ENCODE assay signal across 24 cellular contexts in genomic region chr4:36758312-36758690, GRCh38.
A peak's percentile ranks its signal among the peaks of the same experiment; 100 is the strongest.
DNase-seq lines count a peak whose midpoint lies in the region; ATAC-seq and TF ChIP-seq lines count a peak whose summit lies in the region.
"Had no signal": no experiment of that assay in that cellular context is flagged by ENCODE, and none has a peak within 500 bp of the region (broad histone marks: within the 10 kb centered on the region; RNA-seq: fewer than 3 reads in every experiment).

No MANE protein-coding gene starts in this region.

- peak overlapping the region; percentile 56 for H3K27ac ChIP-seq in HUES48 (ENCODE audit: low read depth, low read length)
- no peak overlapping the region for H3K27ac ChIP-seq in foreskin keratinocyte
- H3K27ac ChIP-seq: BLaER1 treated with 17β-estradiol and CSF1 and Interleukin-3, amounts not matched to agents 10 nM and 100 nM; RWPE1 had no signal

- DNase-seq in WTC11 (ENCODE audit: low spot score), result no peak
- peak; percentile 30 to 73 for DNase-seq in foreskin keratinocyte
- no peak for DNase-seq in stimulated activated CD4-positive, alpha-beta T cell treated with anti-CD3 and anti-CD28 coated beads, Interleukin-2, amount 100 ng/mL, for 24 hours
- no peak for DNase-seq in NCI-H526 treated with DMSO at 0.1 percent for 48 hours (lab: John Stamatoyannopoulos, UW)
- DNase-seq in GM03348 (ENCODE audit: low spot score), result no peak
- DNase-seq in activated naive CD4-positive, alpha-beta T cell treated with anti-CD3 and anti-CD28 coated beads, Interleukin-2, amount 50 U/mL, for 72 hours (ENCODE audit: low spot score in 2 of 2), result no peak
- DNase-seq: CD8-positive, alpha-beta T cell; DMS53; EL; GOT3; IMR-90; Kasumi-1; MG63; NCI-H1048; NCI-H1436 treated with DMSO at 0.1 percent for 48 hours; NCI-H2081; NCI-H446 treated with DMSO at 0.1 percent for 48 hours; NCI-H748 treated with DMSO at 0.1 percent for 48 hours; PC-3; SIG-M5 had no signal

- CTCF ChIA-PET in WTC11 (lab: Charles Lee), result no interaction called here

- no peak overlapping the region for H3K4me3 Mint-ChIP-seq in WTC11
- H3K4me3 Mint-ChIP-seq: CD8-positive, alpha-beta T cell had no signal

- H3K4me1 Mint-ChIP-seq in WTC11, result peaks cover 59% of the 10 kb centered on the region

- peaks cover 5% of the 10 kb centered on the region; the same call in 1 of the 2 replicates for H3K9me3 Mint-ChIP-seq in WTC11
- peaks cover 0 to 10% of the 10 kb centered on the region in 2 donors for H3K9me3 Mint-ChIP-seq in activated naive CD4-positive, alpha-beta T cell treated with anti-CD3 and anti-CD28 coated beads, Interleukin-2, amount 50 U/mL, for 72 hours

- TF ChIP-seq CTCF in WTC11 (IDR thresholded peaks at IDR 0.05) (no peak), foreskin keratinocyte (conservative IDR thresholded peaks at IDR 0.05) (no peak)

- peak overlapping the region; percentile 82; the same call in 1 of the 2 replicates for H3K27ac Mint-ChIP-seq in WTC11
- H3K27ac Mint-ChIP-seq in activated naive CD4-positive, alpha-beta T cell treated with anti-CD3 and anti-CD28 coated beads, Interleukin-2, amount 50 U/mL, for 72 hours, result no peak overlapping the region
- H3K27ac Mint-ChIP-seq: CD8-positive, alpha-beta T cell had no signal

- no peaks in the 10 kb centered on the region for H3K9me3 ChIP-seq in HUES48 (ENCODE audit: control insufficient read depth, insufficient read depth, low read length)
- H3K9me3 ChIP-seq: MG63 had no signal

- POLR2A ChIA-PET in WTC11 (lab: Charles Lee), result no interaction called here

- peaks cover 58% of the 10 kb centered on the region for H3K27me3 Mint-ChIP-seq in WTC11 (ENCODE audit: low read depth)

- H3K36me3 Mint-ChIP-seq in WTC11, result no peaks in the 10 kb centered on the region
- H3K36me3 Mint-ChIP-seq in activated naive CD4-positive, alpha-beta T cell treated with anti-CD3 and anti-CD28 coated beads, Interleukin-2, amount 50 U/mL, for 72 hours, result no peaks in the 10 kb centered on the region
- H3K36me3 Mint-ChIP-seq: CD8-positive, alpha-beta T cell had no signal

- ATAC-seq in WTC11 (peak; percentile 48), foreskin keratinocyte (peak; percentile 78)
- ATAC-seq in activated naive CD4-positive, alpha-beta T cell treated with anti-CD3 and anti-CD28 coated beads, Interleukin-2, amount 50 U/mL, for 72 hours, result no peak
- ATAC-seq: CD8-positive, alpha-beta T cell; PC-3; SK-N-SH treated with all-trans-retinoic acid at 6 μM for 48 hours had no signal

- peak overlapping the region; percentile 28; the same call in 1 of the 2 replicates for H3K9ac ChIP-seq in HUES48 (ENCODE audit: low read depth, low read length)
- H3K9ac ChIP-seq: BLaER1 treated with 17β-estradiol and CSF1 and Interleukin-3, amounts not matched to agents 10 nM and 100 nM had no signal

- peaks cover 26% of the 10 kb centered on the region for H3K4me1 ChIP-seq in HUES48 (ENCODE audit: control insufficient read depth, insufficient read depth, low read length)
- no peaks in the 10 kb centered on the region for H3K4me1 ChIP-seq in foreskin keratinocyte

- 0 out of 2 replicates have a peak overlapping the region, but pooled peaks have one; percentile 18 for H3K4me3 ChIP-seq in HUES48 (ENCODE audit: low read depth, low read length)
- H3K4me3 ChIP-seq: BLaER1 treated with 17β-estradiol and CSF1 and Interleukin-3, amounts not matched to agents 10 nM and 100 nM; MG63 had no signal

- H3K36me3 ChIP-seq in HUES48 (ENCODE audit: control insufficient read depth, insufficient read depth, low read length), result no peaks in the 10 kb centered on the region
- H3K36me3 ChIP-seq: BLaER1 treated with 17β-estradiol and CSF1 and Interleukin-3, amounts not matched to agents 10 nM and 100 nM; MG63 had no signal

- no peaks in the 10 kb centered on the region for H3K27me3 ChIP-seq in HUES48 (ENCODE audit: control insufficient read depth, insufficient read depth, low read length)
- no peaks in the 10 kb centered on the region for H3K27me3 ChIP-seq in foreskin keratinocyte
- H3K27me3 ChIP-seq: BLaER1 treated with 17β-estradiol and CSF1 and Interleukin-3, amounts not matched to agents 10 nM and 100 nM; MG63 had no signal

TF ChIP-seq in WTC11, 78 proteins besides CTCF, POLR2A, EP300 and RAD21:
- no peak for TF ChIP-seq ATF3 (CRISPR knock-in tag; conservative IDR thresholded peaks at IDR 0.05)
- no peak for TF ChIP-seq NR3C1 (CRISPR knock-in tag; conservative IDR thresholded peaks at IDR 0.05; ENCODE audit: low read depth)
- no peak for TF ChIP-seq ZNF121 (CRISPR knock-in tag; IDR thresholded peaks at IDR 0.05)
- TF ChIP-seq ZNF396 (CRISPR knock-in tag; IDR thresholded peaks at IDR 0.05; ENCODE audit: borderline replicate concordance), result no peak
- no peak for TF ChIP-seq ZNF423 (CRISPR knock-in tag; IDR thresholded peaks at IDR 0.05)
- TF ChIP-seq STAT6 (CRISPR knock-in tag; conservative IDR thresholded peaks at IDR 0.05; ENCODE audit: low read depth), result no peak
- TF ChIP-seq SMAD4 (CRISPR knock-in tag; IDR thresholded peaks at IDR 0.05), result no peak
- TF ChIP-seq FOXP4 (CRISPR knock-in tag; IDR thresholded peaks at IDR 0.05), result no peak
- no peak for TF ChIP-seq GTF2I (CRISPR knock-in tag; conservative IDR thresholded peaks at IDR 0.05)
- TF ChIP-seq ZBTB43 (CRISPR knock-in tag; IDR thresholded peaks at IDR 0.05), result no peak

Comparison
In these comparisons a context has a peak if more than half of its experiments do, and no peak if none do; other contexts are left out.
1. ATAC-seq: peak in WTC11 (single experiment) and foreskin keratinocyte (single experiment); none in activated naive CD4-positive, alpha-beta T cell treated with anti-CD3 and anti-CD28 coated beads, Interleukin-2, amount 50 U/mL, for 72 hours (0 of 2).
2. DNase-seq: peak in foreskin keratinocyte (2 of 2); none in WTC11 (single experiment), stimulated activated CD4-positive, alpha-beta T cell treated with anti-CD3 and anti-CD28 coated beads, Interleukin-2, amount 100 ng/mL, for 24 hours (0 of 2), NCI-H526 treated with DMSO at 0.1 percent for 48 hours (single experiment), GM03348 (single experiment) and activated naive CD4-positive, alpha-beta T cell treated with anti-CD3 and anti-CD28 coated beads, Interleukin-2, amount 50 U/mL, for 72 hours (0 of 2).